ENCODE assay signal across 1 cellular context in genomic region chr7:73434701-73435069, GRCh38.
TF ChIP-seq lines count a peak whose summit lies in the region.

No MANE protein-coding gene starts in this region.

TF ChIP-seq in IMR-90, 13 proteins besides CTCF, POLR2A, EP300 and RAD21 (continued from another document):
- TF ChIP-seq CEBPB (IDR thresholded peaks at IDR 0.05; ENCODE audit: low read depth, low read length) = no peak
- TF ChIP-seq MXI1 (IDR thresholded peaks at IDR 0.05; ENCODE audit: borderline replicate concordance, low read depth, low read length) = no peak
- no peak for TF ChIP-seq RFX5 (IDR thresholded peaks at IDR 0.05; ENCODE audit: low read depth, low read length)
- no peak for TF ChIP-seq USF2 (IDR thresholded peaks at IDR 0.05; ENCODE audit: low read depth, low read length)
- TF ChIP-seq MAFK (IDR thresholded peaks at IDR 0.05; ENCODE audit: low read depth, low read length) = no peak
TF ChIP-seq in IMR-90: peak in this region for 0.
